In genomic region chr12:63206494-63206893, GRCh38 we compare ENCODE assay signal across 14 cellular contexts. TPM values are rescaled to one million over a fixed set of nuclear protein-coding genes. Genes with fewer than 3 reads are reported as not detected.
DNase-seq lines count a peak whose midpoint lies in the region; ATAC-seq and TF ChIP-seq lines count a peak whose summit lies in the region.
"Had no signal": no experiment of that assay in that cellular context is flagged by ENCODE, and none has a peak within 500 bp of the region (broad histone marks: within the 10 kb centered on the region; RNA-seq: fewer than 3 reads in every experiment).

No MANE protein-coding gene starts in this region.

- H3K9me3 ChIP-seq in HEK293 (ENCODE audit: control insufficient read depth, insufficient read depth, low read depth, low read length) (no peaks in the 10 kb centered on the region), upper lobe of left lung (no peaks in the 10 kb centered on the region)
- H3K9me3 ChIP-seq: HAP-1 had no signal

- TF ChIP-seq EP300 in upper lobe of left lung (IDR thresholded peaks at IDR 0.05), result no peak

- H3K36me3 ChIP-seq in HEK293 (ENCODE audit: control insufficient read depth in 2 of 2, insufficient read depth in 1 of 2, low read length in 2 of 2) (no peaks in the 10 kb centered on the region), upper lobe of left lung (no peaks in the 10 kb centered on the region)
- H3K36me3 ChIP-seq: HAP-1 had no signal

- no peak overlapping the region for H3K27ac ChIP-seq in HEK293 (ENCODE audit: extremely low read depth, low read depth, low read length)
- no peak overlapping the region for H3K27ac ChIP-seq in upper lobe of left lung

- TF ChIP-seq CTCF in HEK293 (tag by site-specific recombination; IDR thresholded peaks at IDR 0.05) (no peak), upper lobe of left lung (IDR thresholded peaks at IDR 0.05) (no peak)

- WGBS in upper lobe of left lung, 2 donors, result 39 to 50% methylated on average over 1 of the region's 1 CpG

- DNase-seq in DMS153 (lab: John Stamatoyannopoulos, UW) (peak; percentile 32), NCI-H748 treated with DMSO at 0.1 percent for 48 hours (lab: John Stamatoyannopoulos, UW) (peak; percentile 26), left lobe of liver (ENCODE audit: low spot score) (no peak), RKO (ENCODE audit: low spot score) (no peak), upper lobe of left lung (no peak)
- DNase-seq: DMS79 treated with DMSO at 0.1 percent for 48 hours, NCI-H2107, NCI-H446, SIG-M5 had no signal

- H3K4me3 ChIP-seq in HEK293 (ENCODE audit: low read depth, low read length), result no peak overlapping the region
- no peak overlapping the region for H3K4me3 ChIP-seq in upper lobe of left lung
- H3K4me3 ChIP-seq: HAP-1, K562 had no signal

- POLR2A ChIA-PET in HEK293 (lab: Yijun Ruan, JAX), result no interaction called here

- no peak for TF ChIP-seq POLR2A in upper lobe of left lung (IDR thresholded peaks at IDR 0.05)

- CTCF ChIA-PET in HEK293 (lab: Yijun Ruan, JAX), result no interaction called here

- no peaks in the 10 kb centered on the region for H3K27me3 ChIP-seq in upper lobe of left lung

- peak; percentile 62 for ATAC-seq in left lobe of liver
- ATAC-seq in HG03045 (IDR thresholded peaks at IDR 0.05; ENCODE audit: unreplicated experiment), result no peak
- ATAC-seq in upper lobe of left lung (ENCODE audit: low FRiP score in 2 of 2), result no peak
- ATAC-seq: K562 had no signal

- H3K4me1 ChIP-seq in HEK293 (ENCODE audit: control insufficient read depth, insufficient read depth, low read length) (no peaks in the 10 kb centered on the region), upper lobe of left lung (no peaks in the 10 kb centered on the region)
- H3K4me1 ChIP-seq: HAP-1 had no signal

TF ChIP-seq in HEK293, 187 proteins besides CTCF, POLR2A, EP300 and RAD21:
- TF ChIP-seq ZNF658 (tag by site-specific recombination; IDR thresholded peaks at IDR 0.05), result no peak
- TF ChIP-seq YY2 (tag by site-specific recombination; IDR thresholded peaks at IDR 0.05), result no peak
- 0 out of 2 replicates have a peak, but pooled peaks have one; percentile 19 for TF ChIP-seq PRDM10 (tag by site-specific recombination; IDR thresholded peaks at IDR 0.05)

RNA-seq across cellular contexts. Expression of gene AVPR1A, which starts 55.5 kb away (rescaled TPM):
- total RNA-seq in left lobe of liver (14.6 TPM), upper lobe of left lung (1 to 10 TPM in 2 of 6 donors, under 1 TPM in 3, not detected in 1; 0.33 to 2.5 (median 0.74) TPM)
- total RNA-seq: RPMI7951 had no signal

Comparison
In these comparisons a context has a peak if more than half of its experiments do, and no peak if none do; other contexts are left out.
1. DNase-seq: peak in DMS153 (single experiment) and NCI-H748 treated with DMSO at 0.1 percent for 48 hours (single experiment); none in left lobe of liver (single experiment), RKO (single experiment) and upper lobe of left lung (0 of 2).